15 cellular contexts compared by ENCODE assay signal in the genomic region with DNA sequence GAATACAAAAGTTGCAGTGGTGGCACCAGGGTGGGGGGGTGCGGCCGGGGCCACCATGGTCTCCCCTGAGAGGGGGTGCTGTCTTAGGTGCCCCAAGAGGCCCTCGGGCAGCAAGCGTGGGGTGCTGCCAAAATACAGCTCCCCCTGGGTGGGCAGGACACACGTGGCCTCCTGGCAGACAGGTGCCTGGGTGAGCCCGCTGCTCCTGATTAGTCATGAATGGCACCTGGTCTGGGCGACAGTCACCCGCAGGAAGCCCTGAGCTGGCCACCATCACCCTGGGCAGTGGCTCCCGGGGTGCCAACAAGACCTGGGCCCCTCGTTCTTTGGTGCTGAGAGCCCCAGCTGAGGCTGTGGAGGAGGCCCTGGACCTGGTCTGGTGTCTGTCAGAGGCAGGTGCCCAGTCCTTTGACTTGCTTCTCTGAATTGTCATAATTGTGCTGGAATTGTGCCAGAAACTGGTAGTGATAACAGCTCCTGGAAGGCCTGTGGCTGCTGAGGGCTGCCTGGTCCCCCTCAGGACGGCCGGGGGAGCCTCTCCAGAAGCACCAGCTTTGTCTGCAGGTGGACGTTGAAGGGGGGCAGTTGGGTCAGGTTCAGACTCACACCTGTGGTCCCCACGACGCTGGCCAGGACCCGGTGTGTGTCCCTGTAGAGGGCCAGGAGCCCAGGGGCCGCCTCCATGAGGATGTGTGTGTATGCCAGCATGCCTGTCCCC. TPM values are rescaled to one million over a fixed set of nuclear protein-coding genes. Genes with fewer than 3 reads are reported as not detected.
DNase-seq lines count a peak whose midpoint lies in the region; ATAC-seq and TF ChIP-seq lines count a peak whose summit lies in the region.
"Had no signal": no experiment of that assay in that cellular context is flagged by ENCODE, and none has a peak within 500 bp of the region (broad histone marks: within the 10 kb centered on the region; RNA-seq: fewer than 3 reads in every experiment).

No MANE protein-coding gene starts in this region.

- no peak overlapping the region for H3K4me3 Mint-ChIP-seq in CD14-positive monocyte
- H3K4me3 Mint-ChIP-seq: CD4-positive, CD25-positive, alpha-beta regulatory T cell had no signal

- intact Hi-C loops in CD14-positive monocyte (cut with micrococcal nuclease) (no loop called here), left ventricle myocardium superior (cut with micrococcal nuclease) (no loop called here)

- TF ChIP-seq CTCF in CD14-positive monocyte (IDR thresholded peaks at IDR 0.05), result no peak
- TF ChIP-seq CTCF in GM13976 (IDR thresholded peaks at IDR 0.05; ENCODE audit: borderline replicate concordance, control extremely low read depth, extremely low read depth, insufficient read depth, missing control alignments), result no peak

- peaks cover 0 to 7% (median 0%) of the 10 kb centered on the region in 7 donors for H3K9me3 Mint-ChIP-seq in CD14-positive monocyte
- H3K9me3 Mint-ChIP-seq: CD4-positive, CD25-positive, alpha-beta regulatory T cell had no signal

- no peaks in the 10 kb centered on the region for H3K27me3 Mint-ChIP-seq in CD14-positive monocyte (ENCODE audit: low read depth in 3 of 3)
- H3K27me3 Mint-ChIP-seq: CD4-positive, CD25-positive, alpha-beta regulatory T cell had no signal

- H3K36me3 Mint-ChIP-seq in CD14-positive monocyte, result peaks cover 48 to 80% of the 10 kb centered on the region in 2 donors

- DNase-seq in DMS79 (lab: John Stamatoyannopoulos, UW) (peak; percentile 23), DMS79 treated with DMSO at 0.1 percent for 48 hours (lab: John Stamatoyannopoulos, UW) (no peak), CD14-positive monocyte (ENCODE audit: low spot score) (peak; percentile 41), NCI-H2107 treated with DMSO at 0.1 percent for 48 hours (lab: John Stamatoyannopoulos, UW; ENCODE audit: unreplicated experiment) (peak; percentile 72), left ventricle myocardium superior (no peak), anterior cingulate cortex (lab: John Stamatoyannopoulos, UW) (no peak), GM13976 (ENCODE audit: low spot score) (no peak), middle frontal gyrus (ENCODE audit: extremely low spot score, low spot score) (no peak)
- DNase-seq: activated CD4-positive, CD25-positive, alpha-beta regulatory T cell; activated effector memory CD4-positive, alpha-beta T cell treated with Interleukin-2 at 50 U/mL for 16 hours; CD4-positive, CD25-positive, alpha-beta regulatory T cell; EL; stomach; T-helper 2 cell had no signal

- in situ Hi-C loops in GM13976 (cut with MboI; ENCODE audit: low sequenced_read_pairs, unreplicated experiment), result no loop called here

- peak; percentile 86 for ATAC-seq in left ventricle myocardium superior
- ATAC-seq: left lobe of liver had no signal

- no peak overlapping the region for H3K27ac Mint-ChIP-seq in CD14-positive monocyte

- no peaks in the 10 kb centered on the region for H3K4me1 Mint-ChIP-seq in CD14-positive monocyte

RNA-seq across cellular contexts. Expression of gene ALG12, which starts 14.8 kb away (rescaled TPM):
- polyA plus RNA-seq in CD14-positive monocyte, result 1 to 10 TPM; 7.2 to 9.5 TPM
- 16.2 TPM for total RNA-seq in left ventricle myocardium superior

RNA-seq across cellular contexts. Expression of gene CRELD2, which starts 15.0 kb away (rescaled TPM):
- polyA plus RNA-seq in CD14-positive monocyte, result 10 to 100 TPM; 20.3 to 27.6 TPM
- 27.4 TPM for total RNA-seq in left ventricle myocardium superior

RNA-seq across cellular contexts. Expression of gene ZBED4, which starts 49.8 kb away (rescaled TPM):
- polyA plus RNA-seq in CD14-positive monocyte, result 1 to 10 TPM; 3.8 to 5.7 TPM
- total RNA-seq in left ventricle myocardium superior, result 4.6 TPM

RNA-seq across cellular contexts. Expression of gene PIM3, which starts 57.1 kb away (rescaled TPM):
- polyA plus RNA-seq in CD14-positive monocyte, result 10 to 100 TPM; 38.8 to 40.4 TPM
- total RNA-seq in left ventricle myocardium superior, result 65.1 TPM

Comparison
In these comparisons a context has a peak if more than half of its experiments do, and no peak if none do; other contexts are left out.
1. DNase-seq: peak in DMS79 (single experiment), CD14-positive monocyte (single experiment) and NCI-H2107 treated with DMSO at 0.1 percent for 48 hours (single experiment); none in DMS79 treated with DMSO at 0.1 percent for 48 hours (single experiment), left ventricle myocardium superior (single experiment), anterior cingulate cortex (0 of 58), GM13976 (single experiment) and middle frontal gyrus (single experiment).